ENCODE assay signal across 20 cellular contexts in the genomic region with DNA sequence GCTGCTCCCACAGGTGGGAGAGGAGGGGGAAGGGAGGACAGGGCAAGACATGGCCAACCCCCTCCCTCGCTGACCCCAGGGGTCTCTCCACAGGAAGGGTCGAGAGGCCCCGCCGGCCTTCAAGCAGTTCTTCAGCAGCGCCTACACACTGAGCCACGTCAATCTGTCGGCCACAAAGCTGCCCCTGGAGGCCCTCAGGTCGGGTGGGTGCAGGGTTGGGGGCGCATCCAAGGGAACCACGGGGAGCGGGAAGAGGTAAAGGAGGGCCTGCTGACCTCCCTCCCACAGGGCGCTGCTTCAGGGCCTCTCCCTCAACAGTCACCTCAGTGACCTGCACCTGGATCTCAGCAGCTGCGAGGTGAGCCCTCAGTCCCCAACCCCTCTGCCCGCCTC. TPM values are rescaled to one million over a fixed set of nuclear protein-coding genes. Genes with fewer than 3 reads are reported as not detected.
DNase-seq lines count a peak whose midpoint lies in the region; ATAC-seq, FAIRE-seq and TF ChIP-seq lines count a peak whose summit lies in the region.
"Had no signal": no experiment of that assay in that cellular context is flagged by ENCODE, and none has a peak within 500 bp of the region (broad histone marks: within the 10 kb centered on the region; RNA-seq: fewer than 3 reads in every experiment).

No MANE protein-coding gene starts in this region.

- H3K9me3 Mint-ChIP-seq in CD4-positive, alpha-beta T cell: no peaks in the 10 kb centered on the region
- H3K9me3 Mint-ChIP-seq in GM23338: no peaks in the 10 kb centered on the region; the same call in 2 of the 3 replicates
- H3K9me3 Mint-ChIP-seq in activated CD8-positive, alpha-beta T cell treated with anti-CD3 and anti-CD28 coated beads for 36 hours: no peaks in the 10 kb centered on the region
- H3K9me3 Mint-ChIP-seq: activated B cell treated with CpG ODN at 0.5 μM for 24 hours had no signal

- CTCF ChIA-PET in CD4-positive, alpha-beta T cell (lab: Charles Lee): interaction anchor here (1.2 to 1.3 kb wide), 2 partner anchors 33 to 51 kb away, joined by 3 to 5 read pairs; no protein-coding TSS in a partner anchor
- CTCF ChIA-PET in activated CD8-positive, alpha-beta T cell treated with anti-CD3 and anti-CD28 coated beads for 36 hours (lab: Charles Lee): interaction anchor here (0.9 to 9.6 kb wide), 29 partner anchors 9 to 477 kb away, joined by 3 to 345 read pairs (median 5); a partner anchor contains a TSS
- CTCF ChIA-PET in HepG2 (lab: Yijun Ruan, JAX; ENCODE audit: low intra/inter-chr PET ratio, low total read pairs): interaction anchor here (1.2 to 5.4 kb wide), 8 partner anchors 23 to 240 kb away, joined by 3 to 109 read pairs (median 12); a partner anchor contains a TSS

- in situ Hi-C loops in HepG2 (cut with HindIII; ENCODE audit: extremely low pct_ligation_motif_present, low pct_unique_long_range_greater_than_20kb): loop anchor here (5.0 kb wide), 2 partner anchors 34 to 104 kb away; a partner anchor contains a TSS

- H3K27ac Mint-ChIP-seq in CD4-positive, alpha-beta T cell: no peak overlapping the region
- peak overlapping the region; percentile 53; the same call in 1 of the 2 replicates for H3K27ac Mint-ChIP-seq in GM23338
- peak overlapping the region; percentile 85 for H3K27ac Mint-ChIP-seq in activated CD8-positive, alpha-beta T cell treated with anti-CD3 and anti-CD28 coated beads for 36 hours
- H3K27ac Mint-ChIP-seq: activated B cell treated with CpG ODN at 0.5 μM for 24 hours had no signal

- no peak overlapping the region for H3K4me3 Mint-ChIP-seq in CD4-positive, alpha-beta T cell
- H3K4me3 Mint-ChIP-seq in GM23338: no peak overlapping the region
- no peak overlapping the region for H3K4me3 Mint-ChIP-seq in activated CD8-positive, alpha-beta T cell treated with anti-CD3 and anti-CD28 coated beads for 36 hours
- H3K4me3 Mint-ChIP-seq: activated B cell treated with CpG ODN at 0.5 μM for 24 hours had no signal

- no peak for TF ChIP-seq POLR2A in HepG2 (IDR thresholded peaks at IDR 0.05; ENCODE audit: insufficient read depth in 1 of 2, low read depth in 2 of 2, low read length in 2 of 2)

- H3K79me2 ChIP-seq in GM23338 (replicated peaks; ENCODE audit: insufficient read depth) (no peaks in the 10 kb centered on the region), HepG2 (ENCODE audit: insufficient read depth, low read length) (no peaks in the 10 kb centered on the region)

- no TSS peak for BruUV-seq in HepG2 (replicated peaks; lab: Mats Ljungman, UMichigan)

- no peak for TF ChIP-seq CTCF in CD4-positive, alpha-beta T cell (IDR thresholded peaks at IDR 0.05)
- no peak for TF ChIP-seq CTCF in GM23338 (conservative IDR thresholded peaks at IDR 0.05; ENCODE audit: low read depth in 2 of 2)
- no peak for TF ChIP-seq CTCF in activated CD8-positive, alpha-beta T cell treated with anti-CD3 and anti-CD28 coated beads for 36 hours (IDR thresholded peaks at IDR 0.05)
- no peak for TF ChIP-seq CTCF in HepG2 (CRISPR knock-in tag; IDR thresholded peaks at IDR 0.05)

- WGBS in HepG2 (ENCODE audit: low lambda C conversion rate): 22% methylated on average over 14 of the region's 14 CpGs

- H3K36me3 ChIP-seq in GM23338 (ENCODE audit: insufficient read depth) (no peaks in the 10 kb centered on the region), HepG2 (replicated peaks in 1 of 2; ENCODE audit: control insufficient read depth in 1 of 2, insufficient read depth in 2 of 2, low read length in 2 of 2) (no peaks in the 10 kb centered on the region)
- H3K36me3 ChIP-seq: right lobe of liver, tibial nerve had no signal

- no peaks in the 10 kb centered on the region for H3K9me2 ChIP-seq in GM23338 (ENCODE audit: insufficient read depth)

- no peaks in the 10 kb centered on the region for H3K9me3 ChIP-seq in CD4-positive, alpha-beta T cell (ENCODE audit: control insufficient read depth, low read length)
- no peaks in the 10 kb centered on the region for H3K9me3 ChIP-seq in HepG2 (ENCODE audit: low read length)
- H3K9me3 ChIP-seq: right lobe of liver, tibial nerve had no signal

- POLR2A ChIA-PET in CD4-positive, alpha-beta T cell (lab: Charles Lee): interaction anchor here (1.0 to 2.3 kb wide), 9 partner anchors 24 to 372 kb away, joined by 3 to 22 read pairs (median 11); a partner anchor contains a TSS
- POLR2A ChIA-PET in activated CD8-positive, alpha-beta T cell treated with anti-CD3 and anti-CD28 coated beads for 36 hours (lab: Charles Lee): interaction anchor here (0.8 to 3.9 kb wide), 11 partner anchors 17 to 103 kb away, joined by 3 to 25 read pairs (median 4); a partner anchor contains a TSS
- POLR2A ChIA-PET in HepG2 (lab: Yijun Ruan, JAX): interaction anchor here (0.8 to 9.6 kb wide), 25 partner anchors 9 to 250 kb away, joined by 3 to 226 read pairs (median 8); a partner anchor contains a TSS

- H3K27ac ChIP-seq in CD4-positive, alpha-beta T cell (ENCODE audit: low read depth, low read length): no peak overlapping the region
- no peak overlapping the region for H3K27ac ChIP-seq in GM23338 (ENCODE audit: low read depth)
- no peak overlapping the region for H3K27ac ChIP-seq in HepG2 (ENCODE audit: extremely low read length, insufficient read depth, low read length)
- H3K27ac ChIP-seq: right lobe of liver, tibial nerve had no signal

- H4K20me1 ChIP-seq in GM23338 (replicated peaks; ENCODE audit: insufficient read depth) (no peaks in the 10 kb centered on the region), HepG2 (ENCODE audit: insufficient read depth, low read length) (no peaks in the 10 kb centered on the region)

- intact Hi-C loops in CD4-positive, alpha-beta T cell (cut with DNase I, micrococcal nuclease): loop anchor here (1.0 kb wide), 4 partner anchors 32 to 103 kb away; a partner anchor contains a TSS
- intact Hi-C loops in activated CD8-positive, alpha-beta T cell treated with anti-CD3 and anti-CD28 coated beads for 36 hours (cut with micrococcal nuclease): loop anchor here (1.0 to 5.0 kb wide), 2 partner anchors 32 to 46 kb away; no protein-coding TSS in a partner anchor
- intact Hi-C loops in HepG2 (cut with micrococcal nuclease; ENCODE audit: unreplicated experiment): loop anchor here (1.0 to 2.0 kb wide), 5 partner anchors 32 to 239 kb away; a partner anchor contains a TSS

- no peaks in the 10 kb centered on the region for H3F3A ChIP-seq in GM23338 (replicated peaks; ENCODE audit: low read depth)

- H3K4me2 ChIP-seq in GM23338 (no peak overlapping the region), HepG2 (ENCODE audit: low read depth, low read length) (peak overlapping the region; percentile 13; the same call in 1 of the 2 replicates)

- H3K9ac ChIP-seq in HepG2 (ENCODE audit: insufficient read depth, low read depth, low read length): no peak overlapping the region

- H3K4me1 Mint-ChIP-seq in CD4-positive, alpha-beta T cell (ENCODE audit: low read depth): peaks cover 5% of the 10 kb centered on the region
- H3K4me1 Mint-ChIP-seq in GM23338: peaks cover 15% of the 10 kb centered on the region
- H3K4me1 Mint-ChIP-seq in activated CD8-positive, alpha-beta T cell treated with anti-CD3 and anti-CD28 coated beads for 36 hours (ENCODE audit: low read depth): peaks cover 11% of the 10 kb centered on the region

- peak; percentile 36 for ATAC-seq in CD4-positive, alpha-beta T cell (ENCODE audit: poor library complexity)
- peak; percentile 11; the same call in 2 of the 3 replicates for ATAC-seq in GM23338
- ATAC-seq in activated CD8-positive, alpha-beta T cell treated with anti-CD3 and anti-CD28 coated beads for 36 hours: no peak
- ATAC-seq in HepG2: peak; percentile 12

- H3K4me3 ChIP-seq in GM23338: no peak overlapping the region
- H3K4me3 ChIP-seq in HepG2 (replicated peaks in 1 of 3; ENCODE audit: insufficient read depth in 1 of 3, low read depth in 2 of 3, low read length in 3 of 3): no peak overlapping the region
- H3K4me3 ChIP-seq: right lobe of liver, tibial nerve had no signal

- no peaks in the 10 kb centered on the region for H3K27me3 ChIP-seq in CD4-positive, alpha-beta T cell (ENCODE audit: control insufficient read depth, insufficient read depth, low read length)
- no peaks in the 10 kb centered on the region for H3K27me3 ChIP-seq in GM23338 (ENCODE audit: insufficient read depth)
- H3K27me3 ChIP-seq in HepG2 (ENCODE audit: control insufficient read depth in 1 of 2, insufficient read depth in 2 of 2, low read length in 2 of 2): peaks cover 20 to 53% of the 10 kb centered on the region in 2 experiments; a peak in 4 of 5 replicates
- H3K27me3 ChIP-seq: right lobe of liver, tibial nerve had no signal

- H2AFZ ChIP-seq in GM23338 (no peak overlapping the region), HepG2 (ENCODE audit: low read length) (no peak overlapping the region)

- H3K36me3 Mint-ChIP-seq in CD4-positive, alpha-beta T cell (ENCODE audit: low read depth): no peaks in the 10 kb centered on the region
- H3K36me3 Mint-ChIP-seq in GM23338 (ENCODE audit: low read depth): peaks cover 27% of the 10 kb centered on the region
- no peaks in the 10 kb centered on the region for H3K36me3 Mint-ChIP-seq in activated CD8-positive, alpha-beta T cell treated with anti-CD3 and anti-CD28 coated beads for 36 hours (ENCODE audit: low read depth)

- peaks cover 15% of the 10 kb centered on the region for H3K27me3 Mint-ChIP-seq in CD4-positive, alpha-beta T cell
- H3K27me3 Mint-ChIP-seq in GM23338 (ENCODE audit: insufficient read depth, low read depth, poor library complexity): peaks cover 10% of the 10 kb centered on the region
- no peaks in the 10 kb centered on the region for H3K27me3 Mint-ChIP-seq in activated CD8-positive, alpha-beta T cell treated with anti-CD3 and anti-CD28 coated beads for 36 hours

- TF ChIP-seq EP300 in HepG2 (IDR thresholded peaks at IDR 0.05; ENCODE audit: low read depth in 2 of 2, low read length in 2 of 2) (no peak), HepG2 (CRISPR knock-in tag; IDR thresholded peaks at IDR 0.05; ENCODE audit: borderline replicate concordance) (no peak)

- DNase-seq in CD4-positive, alpha-beta T cell: no peak
- DNase-seq in GM23338 (ENCODE audit: low spot score) (no peak), HepG2 (ENCODE audit: low spot score) (no peak), HT-29 (ENCODE audit: low spot score) (no peak), NCI-H2107 treated with DMSO at 0.1 percent for 48 hours (lab: John Stamatoyannopoulos, UW; ENCODE audit: unreplicated experiment) (no peak)
- no peak for DNase-seq in activated CD8-positive, alpha-beta T cell treated with anti-CD3 and anti-CD28 coated beads for 36 hours
- no peak for DNase-seq in stimulated activated CD4-positive, alpha-beta T cell treated with anti-CD3 and anti-CD28 coated beads, Interleukin-1b, Interleukin-23, amount 100 ng/mL, for 48 hours
- no peak for DNase-seq in stimulated activated CD4-positive, alpha-beta T cell treated with anti-CD3 and anti-CD28 coated beads, Interleukin-12 subunit alpha, Interleukin-12 subunit beta, amount 100 ng/mL, for 4 hours
- DNase-seq: activated B cell treated with CpG ODN at 0.5 μM for 24 hours; activated effector memory CD4-positive, alpha-beta T cell treated with anti-CD3 and anti-CD28 coated beads, Interleukin-2, amount 50 U/mL, for 16 hours; NCI-H1105 treated with DMSO at 0.1 percent for 48 hours; SHP77 treated with DMSO at 0.1 percent for 48 hours; stimulated activated naive CD4-positive, alpha-beta T cell treated with Interleukin-2 at 50 U/mL for 16 hours had no signal

- no peak for TF ChIP-seq RAD21 in HepG2 (CRISPR knock-in tag; IDR thresholded peaks at IDR 0.05)

- H3K4me1 ChIP-seq in GM23338 (ENCODE audit: insufficient read depth): no peaks in the 10 kb centered on the region
- H3K4me1 ChIP-seq in HepG2 (ENCODE audit: insufficient read depth, low read length): peaks cover 46% of the 10 kb centered on the region

- no peak for FAIRE-seq in HepG2 (lab: Jason Lieb, UNC)

RNA-seq across cellular contexts. Expression of a gene that starts 6.1 kb away (rescaled TPM):
- total RNA-seq in CD4-positive, alpha-beta T cell: under 1 TPM; 0.05 to 0.11 TPM
- total RNA-seq in GM23338 (2014; rRNA removed; shearing (Covaris generic)): 9.7 and 11.8 TPM in 2 replicates
- polyA plus RNA-seq in GM23338 (2016; fragmentation: Nextera tagmentation; extraction: Ambion mirVana): 3.7 and 3.8 TPM in 2 replicates
- under 1 TPM; 0.63 to 0.83 TPM for total RNA-seq in activated CD8-positive, alpha-beta T cell treated with anti-CD3 and anti-CD28 coated beads for 36 hours
- total RNA-seq in HepG2 (2016; rRNA removed; fragmentation: Illumina TruSeq; extraction: Trizol): 0.13 and 0.27 TPM in 2 replicates
- total RNA-seq in HepG2 (2016; cell fraction: cytosol; rRNA removed; fragmentation: Illumina TruSeq; extraction: Trizol; ENCODE audit: low read depth): 0.18 TPM in 1 of 2 replicates, not detected in the other
- total RNA-seq in HepG2 (2016; cell fraction: insoluble cytoplasmic fraction; rRNA removed; fragmentation: Illumina TruSeq; extraction: Trizol): 0.12 and 0.41 TPM in 2 replicates
- 0.03 and 0.15 TPM in 2 replicates for total RNA-seq in HepG2 (2016; cell fraction: membrane; rRNA removed; fragmentation: Illumina TruSeq; extraction: Trizol)
- 0.47 and 0.65 TPM in 2 replicates for total RNA-seq in HepG2 (2016; cell fraction: nucleus; rRNA removed; fragmentation: Illumina TruSeq; extraction: Trizol)
- 0.55 and 0.85 TPM in 2 replicates for polyA plus RNA-seq in HepG2 (2011; rRNA removed)
- polyA plus RNA-seq in HepG2 (2011; cell fraction: cytosol; rRNA removed): 0.13 and 0.21 TPM in 2 replicates
- polyA plus RNA-seq in HepG2 (2011; cell fraction: nucleus; rRNA removed): 7.7 and 8.1 TPM in 2 replicates
- polyA plus RNA-seq in HepG2 (2012): 0.16 and 0.34 TPM in 2 replicates
- polyA plus RNA-seq in HepG2 (2016; cell fraction: cytosol; fragmentation: Illumina TruSeq; extraction: Trizol; ENCODE audit: low read depth): 0.03 TPM in 2 replicates
- polyA plus RNA-seq in HepG2 (2016; cell fraction: insoluble cytoplasmic fraction; fragmentation: Illumina TruSeq; extraction: Trizol; ENCODE audit: low read depth): 0.19 and 0.23 TPM in 2 replicates
- polyA plus RNA-seq in HepG2 (2016; cell fraction: membrane; fragmentation: Illumina TruSeq; extraction: Trizol; ENCODE audit: low read depth): 0.05 TPM in 2 replicates
- polyA plus RNA-seq in HepG2 (2016; cell fraction: nucleus; fragmentation: Illumina TruSeq; extraction: Trizol; ENCODE audit: insufficient read depth, low read depth): 1.6 and 2.9 TPM in 2 replicates
- polyA minus RNA-seq in HepG2 (2011; rRNA and poly(A)+ RNA removed; ENCODE audit: low replicate concordance): 0.14 and 3.1 TPM in 2 replicates
- polyA minus RNA-seq in HepG2 (2011; cell fraction: cytosol; rRNA and poly(A)+ RNA removed): 0.20 and 0.44 TPM in 2 replicates
- 0.77 and 2.9 TPM in 2 replicates for polyA minus RNA-seq in HepG2 (2011; cell fraction: nucleus; rRNA and poly(A)+ RNA removed)
- 1.1 TPM in 2 replicates for total RNA-seq in HT-29 (2014; rRNA removed; shearing (Covaris generic))
- total RNA-seq: osteoblast had no signal
- polyA plus RNA-seq: fibroblast of lung had no signal

RNA-seq across cellular contexts. Expression of a gene that starts 13.5 kb away (rescaled TPM):
- total RNA-seq in CD4-positive, alpha-beta T cell: not detected
- not detected in 2 replicates for total RNA-seq in GM23338 (2014; rRNA removed; shearing (Covaris generic))
- 0.16 TPM in 1 of 2 replicates, not detected in the other for polyA plus RNA-seq in GM23338 (2016; fragmentation: Nextera tagmentation; extraction: Ambion mirVana)
- not detected for total RNA-seq in activated CD8-positive, alpha-beta T cell treated with anti-CD3 and anti-CD28 coated beads for 36 hours
- not detected in 2 replicates for total RNA-seq in HepG2 (2016; rRNA removed; fragmentation: Illumina TruSeq; extraction: Trizol)
- total RNA-seq in HepG2 (2016; cell fraction: cytosol; rRNA removed; fragmentation: Illumina TruSeq; extraction: Trizol; ENCODE audit: low read depth): not detected in 2 replicates
- not detected in 2 replicates for total RNA-seq in HepG2 (2016; cell fraction: insoluble cytoplasmic fraction; rRNA removed; fragmentation: Illumina TruSeq; extraction: Trizol)
- total RNA-seq in HepG2 (2016; cell fraction: membrane; rRNA removed; fragmentation: Illumina TruSeq; extraction: Trizol): not detected in 2 replicates
- total RNA-seq in HepG2 (2016; cell fraction: nucleus; rRNA removed; fragmentation: Illumina TruSeq; extraction: Trizol): not detected in 2 replicates
- 0.03 TPM in 1 of 2 replicates, not detected in the other for polyA plus RNA-seq in HepG2 (2011; rRNA removed)
- polyA plus RNA-seq in HepG2 (2011; cell fraction: cytosol; rRNA removed): not detected in 2 replicates
- polyA plus RNA-seq in HepG2 (2011; cell fraction: nucleus; rRNA removed): 0.06 and 0.16 TPM in 2 replicates
- 0.05 TPM in 1 of 2 replicates, not detected in the other for polyA plus RNA-seq in HepG2 (2012)
- not detected in 2 replicates for polyA plus RNA-seq in HepG2 (2016; cell fraction: cytosol; fragmentation: Illumina TruSeq; extraction: Trizol; ENCODE audit: low read depth)
- polyA plus RNA-seq in HepG2 (2016; cell fraction: insoluble cytoplasmic fraction; fragmentation: Illumina TruSeq; extraction: Trizol; ENCODE audit: low read depth): not detected in 2 replicates
- polyA plus RNA-seq in HepG2 (2016; cell fraction: membrane; fragmentation: Illumina TruSeq; extraction: Trizol; ENCODE audit: low read depth): not detected in 2 replicates
- polyA plus RNA-seq in HepG2 (2016; cell fraction: nucleus; fragmentation: Illumina TruSeq; extraction: Trizol; ENCODE audit: insufficient read depth, low read depth): not detected in 2 replicates
- 0.16 TPM in 1 of 2 replicates, not detected in the other for polyA minus RNA-seq in HepG2 (2011; rRNA and poly(A)+ RNA removed; ENCODE audit: low replicate concordance)
- polyA minus RNA-seq in HepG2 (2011; cell fraction: cytosol; rRNA and poly(A)+ RNA removed): not detected in 2 replicates
- polyA minus RNA-seq in HepG2 (2011; cell fraction: nucleus; rRNA and poly(A)+ RNA removed): not detected in 2 replicates
- total RNA-seq in HT-29 (2014; rRNA removed; shearing (Covaris generic)): not detected in 2 replicates
- total RNA-seq: fibroblast of lung; left ventricle myocardium superior; mononuclear cell; osteoblast; T-helper 1 cell treated with Interleukin-12 subunit alpha and Interleukin-12 subunit beta and Interleukin-4 antibody, amounts not matched to agents 30 ng/mL and 1 ng/mL, for 36 hours; tibial nerve had no signal
- polyA plus RNA-seq: fibroblast of lung had no signal

RNA-seq across cellular contexts. Expression of a gene that starts 36.2 kb away (rescaled TPM):
- 1 to 10 TPM; 5.2 to 7.4 TPM for total RNA-seq in CD4-positive, alpha-beta T cell
- 103 and 112 TPM in 2 replicates for total RNA-seq in GM23338 (2014; rRNA removed; shearing (Covaris generic))
- polyA plus RNA-seq in GM23338 (2016; fragmentation: Nextera tagmentation; extraction: Ambion mirVana) (53.5 and 57.9 TPM in 2 replicates), HepG2 (2011; rRNA removed) (272 and 316 TPM in 2 replicates)
- total RNA-seq in activated CD8-positive, alpha-beta T cell treated with anti-CD3 and anti-CD28 coated beads for 36 hours: 10 to 100 TPM; 90.3 to 93.1 TPM
- total RNA-seq in HepG2 (2016; rRNA removed; fragmentation: Illumina TruSeq; extraction: Trizol): 118 and 129 TPM in 2 replicates
- 29.7 and 32.7 TPM in 2 replicates for total RNA-seq in HepG2 (2016; cell fraction: cytosol; rRNA removed; fragmentation: Illumina TruSeq; extraction: Trizol; ENCODE audit: low read depth)
- 112 and 129 TPM in 2 replicates for total RNA-seq in HepG2 (2016; cell fraction: insoluble cytoplasmic fraction; rRNA removed; fragmentation: Illumina TruSeq; extraction: Trizol)
- 38.2 and 39.1 TPM in 2 replicates for total RNA-seq in HepG2 (2016; cell fraction: membrane; rRNA removed; fragmentation: Illumina TruSeq; extraction: Trizol)
- 96.7 and 121 TPM in 2 replicates for total RNA-seq in HepG2 (2016; cell fraction: nucleus; rRNA removed; fragmentation: Illumina TruSeq; extraction: Trizol)
- polyA plus RNA-seq in HepG2 (2011; cell fraction: cytosol; rRNA removed): 238 and 309 TPM in 2 replicates
- 309 TPM in 2 replicates for polyA plus RNA-seq in HepG2 (2011; cell fraction: nucleus; rRNA removed)
- polyA plus RNA-seq in HepG2 (2012): 216 and 286 TPM in 2 replicates
- polyA plus RNA-seq in HepG2 (2016; cell fraction: cytosol; fragmentation: Illumina TruSeq; extraction: Trizol; ENCODE audit: low read depth): 19.2 and 20.8 TPM in 2 replicates
- 122 and 140 TPM in 2 replicates for polyA plus RNA-seq in HepG2 (2016; cell fraction: insoluble cytoplasmic fraction; fragmentation: Illumina TruSeq; extraction: Trizol; ENCODE audit: low read depth)
- polyA plus RNA-seq in HepG2 (2016; cell fraction: membrane; fragmentation: Illumina TruSeq; extraction: Trizol; ENCODE audit: low read depth): 27.1 and 31.0 TPM in 2 replicates
- 172 and 175 TPM in 2 replicates for polyA plus RNA-seq in HepG2 (2016; cell fraction: nucleus; fragmentation: Illumina TruSeq; extraction: Trizol; ENCODE audit: insufficient read depth, low read depth)
- polyA minus RNA-seq in HepG2 (2011; rRNA and poly(A)+ RNA removed; ENCODE audit: low replicate concordance): 87.1 and 691 TPM in 2 replicates
- 204 and 209 TPM in 2 replicates for polyA minus RNA-seq in HepG2 (2011; cell fraction: cytosol; rRNA and poly(A)+ RNA removed)
- 128 and 158 TPM in 2 replicates for polyA minus RNA-seq in HepG2 (2011; cell fraction: nucleus; rRNA and poly(A)+ RNA removed)
- total RNA-seq in HT-29 (2014; rRNA removed; shearing (Covaris generic)): 30.5 and 36.1 TPM in 2 replicates

RNA-seq across cellular contexts. Expression of a gene that starts 56.7 kb away (rescaled TPM):
- 10 to 100 TPM; 74.8 to 75.3 TPM for total RNA-seq in CD4-positive, alpha-beta T cell
- total RNA-seq in GM23338 (2014; rRNA removed; shearing (Covaris generic)): 78.7 and 93.2 TPM in 2 replicates
- polyA plus RNA-seq in GM23338 (2016; fragmentation: Nextera tagmentation; extraction: Ambion mirVana) (18.6 and 19.0 TPM in 2 replicates), HepG2 (2011; rRNA removed) (150 and 176 TPM in 2 replicates)
- total RNA-seq in activated CD8-positive, alpha-beta T cell treated with anti-CD3 and anti-CD28 coated beads for 36 hours: 10 to 100 TPM; 59.9 to 63.9 TPM
- total RNA-seq in HepG2 (2016; rRNA removed; fragmentation: Illumina TruSeq; extraction: Trizol): 257 and 342 TPM in 2 replicates
- 34.1 and 39.6 TPM in 2 replicates for total RNA-seq in HepG2 (2016; cell fraction: cytosol; rRNA removed; fragmentation: Illumina TruSeq; extraction: Trizol; ENCODE audit: low read depth)
- total RNA-seq in HepG2 (2016; cell fraction: insoluble cytoplasmic fraction; rRNA removed; fragmentation: Illumina TruSeq; extraction: Trizol): 258 and 327 TPM in 2 replicates
- total RNA-seq in HepG2 (2016; cell fraction: membrane; rRNA removed; fragmentation: Illumina TruSeq; extraction: Trizol): 160 and 166 TPM in 2 replicates
- total RNA-seq in HepG2 (2016; cell fraction: nucleus; rRNA removed; fragmentation: Illumina TruSeq; extraction: Trizol): 174 and 191 TPM in 2 replicates
- 134 and 153 TPM in 2 replicates for polyA plus RNA-seq in HepG2 (2011; cell fraction: cytosol; rRNA removed)
- 221 and 233 TPM in 2 replicates for polyA plus RNA-seq in HepG2 (2011; cell fraction: nucleus; rRNA removed)
- polyA plus RNA-seq in HepG2 (2012): 123 and 142 TPM in 2 replicates
- 37.7 and 39.7 TPM in 2 replicates for polyA plus RNA-seq in HepG2 (2016; cell fraction: cytosol; fragmentation: Illumina TruSeq; extraction: Trizol; ENCODE audit: low read depth)
- 251 and 268 TPM in 2 replicates for polyA plus RNA-seq in HepG2 (2016; cell fraction: insoluble cytoplasmic fraction; fragmentation: Illumina TruSeq; extraction: Trizol; ENCODE audit: low read depth)
- polyA plus RNA-seq in HepG2 (2016; cell fraction: membrane; fragmentation: Illumina TruSeq; extraction: Trizol; ENCODE audit: low read depth): 114 and 116 TPM in 2 replicates
- polyA plus RNA-seq in HepG2 (2016; cell fraction: nucleus; fragmentation: Illumina TruSeq; extraction: Trizol; ENCODE audit: insufficient read depth, low read depth): 253 and 275 TPM in 2 replicates
- 74.6 and 273 TPM in 2 replicates for polyA minus RNA-seq in HepG2 (2011; rRNA and poly(A)+ RNA removed; ENCODE audit: low replicate concordance)
- polyA minus RNA-seq in HepG2 (2011; cell fraction: cytosol; rRNA and poly(A)+ RNA removed): 98.7 and 103 TPM in 2 replicates
- polyA minus RNA-seq in HepG2 (2011; cell fraction: nucleus; rRNA and poly(A)+ RNA removed): 146 and 181 TPM in 2 replicates
- total RNA-seq in HT-29 (2014; rRNA removed; shearing (Covaris generic)): 75.8 and 81.2 TPM in 2 replicates

RNA-seq across cellular contexts. Expression of a gene that starts 56.9 kb away (rescaled TPM):
- total RNA-seq in CD4-positive, alpha-beta T cell: 1 to 10 TPM; 1.6 to 1.9 TPM
- 2.2 and 5.2 TPM in 2 replicates for total RNA-seq in GM23338 (2014; rRNA removed; shearing (Covaris generic))
- 1.4 and 1.8 TPM in 2 replicates for polyA plus RNA-seq in GM23338 (2016; fragmentation: Nextera tagmentation; extraction: Ambion mirVana)
- total RNA-seq in activated CD8-positive, alpha-beta T cell treated with anti-CD3 and anti-CD28 coated beads for 36 hours: 1 to 10 TPM; 1.8 to 2.5 TPM
- 4.7 and 5.2 TPM in 2 replicates for total RNA-seq in HepG2 (2016; rRNA removed; fragmentation: Illumina TruSeq; extraction: Trizol)
- 6.6 and 7.1 TPM in 2 replicates for total RNA-seq in HepG2 (2016; cell fraction: cytosol; rRNA removed; fragmentation: Illumina TruSeq; extraction: Trizol; ENCODE audit: low read depth)
- 4.7 and 5.6 TPM in 2 replicates for total RNA-seq in HepG2 (2016; cell fraction: insoluble cytoplasmic fraction; rRNA removed; fragmentation: Illumina TruSeq; extraction: Trizol)
- 9.2 and 10.6 TPM in 2 replicates for total RNA-seq in HepG2 (2016; cell fraction: membrane; rRNA removed; fragmentation: Illumina TruSeq; extraction: Trizol)
- total RNA-seq in HepG2 (2016; cell fraction: nucleus; rRNA removed; fragmentation: Illumina TruSeq; extraction: Trizol): 3.4 and 5.1 TPM in 2 replicates
- polyA plus RNA-seq in HepG2 (2011; rRNA removed): 2.5 and 3.4 TPM in 2 replicates
- polyA plus RNA-seq in HepG2 (2011; cell fraction: cytosol; rRNA removed): 2.9 and 5.2 TPM in 2 replicates
- polyA plus RNA-seq in HepG2 (2011; cell fraction: nucleus; rRNA removed): 3.5 and 3.9 TPM in 2 replicates
- 2.2 and 2.5 TPM in 2 replicates for polyA plus RNA-seq in HepG2 (2012)
- 3.4 and 5.1 TPM in 2 replicates for polyA plus RNA-seq in HepG2 (2016; cell fraction: cytosol; fragmentation: Illumina TruSeq; extraction: Trizol; ENCODE audit: low read depth)
- 4.5 and 4.7 TPM in 2 replicates for polyA plus RNA-seq in HepG2 (2016; cell fraction: insoluble cytoplasmic fraction; fragmentation: Illumina TruSeq; extraction: Trizol; ENCODE audit: low read depth)
- polyA plus RNA-seq in HepG2 (2016; cell fraction: membrane; fragmentation: Illumina TruSeq; extraction: Trizol; ENCODE audit: low read depth): 6.1 and 7.7 TPM in 2 replicates
- polyA plus RNA-seq in HepG2 (2016; cell fraction: nucleus; fragmentation: Illumina TruSeq; extraction: Trizol; ENCODE audit: insufficient read depth, low read depth): 3.5 and 4.8 TPM in 2 replicates
- polyA minus RNA-seq in HepG2 (2011; rRNA and poly(A)+ RNA removed; ENCODE audit: low replicate concordance): 0.58 and 9.0 TPM in 2 replicates
- 3.0 and 3.9 TPM in 2 replicates for polyA minus RNA-seq in HepG2 (2011; cell fraction: cytosol; rRNA and poly(A)+ RNA removed)
- 6.1 and 6.6 TPM in 2 replicates for polyA minus RNA-seq in HepG2 (2011; cell fraction: nucleus; rRNA and poly(A)+ RNA removed)
- 4.5 and 6.5 TPM in 2 replicates for total RNA-seq in HT-29 (2014; rRNA removed; shearing (Covaris generic))
